19 cellular contexts compared by ENCODE assay signal in the genomic region with DNA sequence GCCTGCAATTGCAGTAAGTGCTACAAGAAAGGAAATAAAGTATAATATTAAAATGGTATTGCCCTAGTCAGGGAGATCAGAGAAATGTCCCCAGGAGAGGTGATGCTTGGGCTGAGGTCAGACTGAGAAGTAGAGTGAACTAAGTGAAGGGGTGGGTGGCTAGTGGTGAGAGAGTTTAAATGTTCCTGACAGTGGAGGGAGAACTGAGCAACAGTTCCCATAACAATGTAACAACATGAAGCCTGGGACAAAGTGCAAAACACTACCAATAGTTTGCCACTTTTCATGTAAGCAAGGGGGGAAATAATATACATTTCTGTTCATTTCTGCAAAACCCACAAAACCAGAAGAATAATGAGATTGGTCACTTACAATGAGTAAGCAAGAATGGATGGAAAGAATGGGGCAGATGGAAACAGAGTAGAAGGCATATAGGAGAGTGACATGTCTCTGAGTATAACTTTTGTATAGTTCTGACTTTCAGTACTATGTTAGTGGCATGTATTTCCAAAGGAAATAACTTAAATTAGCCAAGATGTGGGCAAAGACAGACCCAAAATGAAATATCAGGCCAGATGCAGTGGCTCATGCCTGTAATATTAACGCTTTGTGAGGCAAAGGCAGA. TPM values are rescaled to one million over a fixed set of nuclear protein-coding genes. Genes with fewer than 3 reads are reported as not detected.
A peak's percentile ranks its signal among the peaks of the same experiment; 100 is the strongest.
DNase-seq lines count a peak whose midpoint lies in the region; ATAC-seq lines count a peak whose summit lies in the region.
"Had no signal": no experiment of that assay in that cellular context is flagged by ENCODE, and none has a peak within 500 bp of the region (broad histone marks: within the 10 kb centered on the region; RNA-seq: fewer than 3 reads in every experiment).

No MANE protein-coding gene starts in this region.

- ATAC-seq in activated T-cell treated with anti-CD3 and anti-CD28 coated beads, Interleukin-2, amount 50 U/mL, for 4 hours = peak; percentile 48 to 55
- ATAC-seq in HG02610 (IDR thresholded peaks at IDR 0.05; ENCODE audit: unreplicated experiment) (peak; percentile 38), HG02884 (IDR thresholded peaks at IDR 0.05; ENCODE audit: unreplicated experiment) (no peak), HG03442 (IDR thresholded peaks at IDR 0.05; ENCODE audit: unreplicated experiment) (no peak)
- ATAC-seq in activated T-cell treated with anti-CD3 and anti-CD28 coated beads, Interleukin-2, amount 50 U/mL, for 72 hours (replicated peaks in 1 of 2) = peak; percentile 76 to 78
- ATAC-seq in stimulated activated naive CD8-positive, alpha-beta T cell treated with anti-CD3 and anti-CD28 coated beads, Interleukin-15, amount 100 ng/mL, for 72 hours = peak; percentile 81
- ATAC-seq: HCT116 had no signal

- peak overlapping the region; percentile 63 for H3K27ac Mint-ChIP-seq in activated T-cell treated with anti-CD3 and anti-CD28 coated beads, Interleukin-2, amount 50 U/mL, for 72 hours
- H3K27ac Mint-ChIP-seq in stimulated activated naive CD8-positive, alpha-beta T cell treated with anti-CD3 and anti-CD28 coated beads, Interleukin-15, amount 100 ng/mL, for 72 hours = no peak overlapping the region

- no peak for DNase-seq in activated T-cell treated with anti-CD3 and anti-CD28 coated beads, Interleukin-2, amount 50 U/mL, for 4 hours
- DNase-seq in activated T-cell treated with anti-CD3 and anti-CD28 coated beads, Interleukin-2, amount 50 U/mL, for 1 hour = no peak
- peak in 1 of 2 donors; percentile 11 for DNase-seq in activated T-cell treated with anti-CD3 and anti-CD28 coated beads, Interleukin-2, amount 50 U/mL, for 72 hours
- no peak for DNase-seq in stimulated activated naive CD8-positive, alpha-beta T cell treated with anti-CD3 and anti-CD28 coated beads, Interleukin-15, amount 100 ng/mL, for 72 hours
- DNase-seq: ACHN, Caco-2, DMS153, GM23248, MG63, NCI-H1105, NCI-H1694, NCI-H2227 treated with DMSO at 0.1 percent for 48 hours, NCI-H524, Peyer's patch, Right ventricle myocardium superior had no signal

- H3K4me1 Mint-ChIP-seq in activated T-cell treated with anti-CD3 and anti-CD28 coated beads, Interleukin-2, amount 50 U/mL, for 4 hours (ENCODE audit: low read depth) = no peaks in the 10 kb centered on the region
- peaks cover 24% of the 10 kb centered on the region for H3K4me1 Mint-ChIP-seq in activated T-cell treated with anti-CD3 and anti-CD28 coated beads, Interleukin-2, amount 50 U/mL, for 72 hours (ENCODE audit: low read depth)
- H3K4me1 Mint-ChIP-seq in stimulated activated naive CD8-positive, alpha-beta T cell treated with anti-CD3 and anti-CD28 coated beads, Interleukin-15, amount 100 ng/mL, for 72 hours = peaks cover 5% of the 10 kb centered on the region

- H3K4me3 Mint-ChIP-seq in activated T-cell treated with anti-CD3 and anti-CD28 coated beads, Interleukin-2, amount 50 U/mL, for 4 hours = no peak overlapping the region
- H3K4me3 Mint-ChIP-seq in activated T-cell treated with anti-CD3 and anti-CD28 coated beads, Interleukin-2, amount 50 U/mL, for 72 hours = peak overlapping the region; percentile 25 to 29
- H3K4me3 Mint-ChIP-seq in stimulated activated naive CD8-positive, alpha-beta T cell treated with anti-CD3 and anti-CD28 coated beads, Interleukin-15, amount 100 ng/mL, for 72 hours = no peak overlapping the region

- peaks cover 23% of the 10 kb centered on the region for H3K27me3 Mint-ChIP-seq in activated T-cell treated with anti-CD3 and anti-CD28 coated beads, Interleukin-2, amount 50 U/mL, for 4 hours (ENCODE audit: low read depth)
- peaks cover 30% of the 10 kb centered on the region for H3K27me3 Mint-ChIP-seq in activated T-cell treated with anti-CD3 and anti-CD28 coated beads, Interleukin-2, amount 50 U/mL, for 72 hours (ENCODE audit: low read depth)
- peaks cover 13% of the 10 kb centered on the region for H3K27me3 Mint-ChIP-seq in stimulated activated naive CD8-positive, alpha-beta T cell treated with anti-CD3 and anti-CD28 coated beads, Interleukin-15, amount 100 ng/mL, for 72 hours

- no peaks in the 10 kb centered on the region for H3K36me3 Mint-ChIP-seq in activated T-cell treated with anti-CD3 and anti-CD28 coated beads, Interleukin-2, amount 50 U/mL, for 4 hours (ENCODE audit: insufficient read depth)
- H3K36me3 Mint-ChIP-seq in activated T-cell treated with anti-CD3 and anti-CD28 coated beads, Interleukin-2, amount 50 U/mL, for 72 hours (ENCODE audit: insufficient read depth in 2 of 2) = no peaks in the 10 kb centered on the region

- H3K9me3 Mint-ChIP-seq in activated T-cell treated with anti-CD3 and anti-CD28 coated beads, Interleukin-2, amount 50 U/mL, for 4 hours = no peaks in the 10 kb centered on the region
- H3K9me3 Mint-ChIP-seq in activated T-cell treated with anti-CD3 and anti-CD28 coated beads, Interleukin-2, amount 50 U/mL, for 72 hours = no peaks in the 10 kb centered on the region
- no peaks in the 10 kb centered on the region for H3K9me3 Mint-ChIP-seq in stimulated activated naive CD8-positive, alpha-beta T cell treated with anti-CD3 and anti-CD28 coated beads, Interleukin-15, amount 100 ng/mL, for 72 hours

RNA-seq across cellular contexts. Expression of gene FAXC, which starts 13.3 kb away (rescaled TPM):
- not detected for total RNA-seq in activated T-cell treated with anti-CD3 and anti-CD28 coated beads, Interleukin-2, amount 50 U/mL, for 4 hours
- total RNA-seq in activated T-cell treated with anti-CD3 and anti-CD28 coated beads, Interleukin-2, amount 50 U/mL, for 72 hours = not detected
- total RNA-seq: Right ventricle myocardium superior had no signal

RNA-seq across cellular contexts. Expression of gene COQ3, which starts 31.2 kb away (rescaled TPM):
- total RNA-seq in activated T-cell treated with anti-CD3 and anti-CD28 coated beads, Interleukin-2, amount 50 U/mL, for 4 hours = 10 to 100 TPM; 18.3 to 23.3 (median 18.6) TPM
- 10 to 100 TPM in 1 of 2 donors, 1 to 10 TPM in 1; 7.0 to 11.8 TPM for total RNA-seq in activated T-cell treated with anti-CD3 and anti-CD28 coated beads, Interleukin-2, amount 50 U/mL, for 72 hours

Comparison
In these comparisons a context has a peak if more than half of its experiments do, and no peak if none do; other contexts are left out.
1. H3K4me3 Mint-ChIP-seq: peak in activated T-cell treated with anti-CD3 and anti-CD28 coated beads, Interleukin-2, amount 50 U/mL, for 72 hours (2 of 2); none in activated T-cell treated with anti-CD3 and anti-CD28 coated beads, Interleukin-2, amount 50 U/mL, for 4 hours (single experiment) and stimulated activated naive CD8-positive, alpha-beta T cell treated with anti-CD3 and anti-CD28 coated beads, Interleukin-15, amount 100 ng/mL, for 72 hours (0 of 2).
2. ATAC-seq: peak in activated T-cell treated with anti-CD3 and anti-CD28 coated beads, Interleukin-2, amount 50 U/mL, for 4 hours (2 of 2), HG02610 (single experiment), activated T-cell treated with anti-CD3 and anti-CD28 coated beads, Interleukin-2, amount 50 U/mL, for 72 hours (2 of 2) and stimulated activated naive CD8-positive, alpha-beta T cell treated with anti-CD3 and anti-CD28 coated beads, Interleukin-15, amount 100 ng/mL, for 72 hours (single experiment); none in HG02884 (single experiment) and HG03442 (single experiment).